Comparison of ENCODE assay signal across 1 cellular context in the genomic region with DNA sequence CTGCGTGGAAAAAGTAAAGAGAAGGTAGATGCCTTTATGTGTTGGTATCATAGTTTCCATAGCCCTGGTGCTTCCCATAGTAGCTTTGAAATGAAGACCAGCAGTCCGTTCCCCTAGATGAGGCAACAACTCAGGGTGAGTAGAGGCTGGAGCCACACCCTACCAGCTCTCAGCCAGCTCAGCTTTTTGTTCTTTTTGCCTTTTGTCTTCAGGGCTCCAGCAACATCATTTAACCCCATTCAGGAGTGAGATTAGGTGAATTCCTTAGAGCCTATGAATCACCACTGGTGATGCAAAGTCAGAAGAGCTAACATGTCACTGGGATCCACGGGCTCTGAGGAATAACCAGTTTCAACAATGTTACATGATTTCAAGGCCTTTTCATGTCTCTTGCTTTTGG.
TF ChIP-seq lines count a peak whose summit lies in the region.

No MANE protein-coding gene starts in this region.

TF ChIP-seq in HepG2, 621 proteins besides CTCF, POLR2A, EP300 and RAD21 (continued from another document):
- TF ChIP-seq, protein P1, sequence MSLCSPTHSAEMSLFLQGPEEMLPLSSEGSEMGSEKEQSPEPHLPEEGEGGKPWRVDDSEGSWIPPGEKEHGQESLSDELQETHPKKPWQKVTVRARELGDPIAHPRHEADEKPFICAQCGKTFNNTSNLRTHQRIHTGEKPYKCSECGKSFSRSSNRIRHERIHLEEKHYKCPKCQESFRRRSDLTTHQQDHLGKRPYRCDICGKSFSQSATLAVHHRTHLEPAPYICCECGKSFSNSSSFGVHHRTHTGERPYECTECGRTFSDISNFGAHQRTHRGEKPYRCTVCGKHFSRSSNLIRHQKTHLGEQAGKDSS (CRISPR knock-in tag; IDR thresholded peaks at IDR 0.05; ENCODE audit: borderline replicate concordance, low read depth) = no peak
- TF ChIP-seq NCOA5 (CRISPR knock-in tag; IDR thresholded peaks at IDR 0.05) (no peak), MED8 (CRISPR knock-in tag; IDR thresholded peaks at IDR 0.05; ENCODE audit: insufficient replicate concordance) (no peak)
